16 cellular contexts compared by ENCODE assay signal in genomic region chr2:121565389-121566250, GRCh38. TPM values are rescaled to one million over a fixed set of nuclear protein-coding genes. Genes with fewer than 3 reads are reported as not detected.
A peak's percentile ranks its signal among the peaks of the same experiment; 100 is the strongest.
DNase-seq lines count a peak whose midpoint lies in the region; ATAC-seq, FAIRE-seq and TF ChIP-seq lines count a peak whose summit lies in the region.
"Had no signal": no experiment of that assay in that cellular context is flagged by ENCODE, and none has a peak within 500 bp of the region (broad histone marks: within the 10 kb centered on the region; RNA-seq: fewer than 3 reads in every experiment).

No MANE protein-coding gene starts in this region.

- TF ChIP-seq CTCF in WERI-Rb-1 (IDR thresholded peaks at IDR 0.05; ENCODE audit: low read depth, low read length) (no peak), HepG2 (CRISPR knock-in tag; IDR thresholded peaks at IDR 0.05) (no peak), type B pancreatic cell (conservative IDR thresholded peaks at IDR 0.05) (no peak)

- TF ChIP-seq EP300 in HepG2 (IDR thresholded peaks at IDR 0.05; ENCODE audit: low read depth in 2 of 2, low read length in 2 of 2) (no peak), HepG2 (CRISPR knock-in tag; IDR thresholded peaks at IDR 0.05; ENCODE audit: borderline replicate concordance) (no peak)

- no peak overlapping the region for H2AFZ ChIP-seq in HepG2 (ENCODE audit: low read length)

- H3K36me3 ChIP-seq in WERI-Rb-1 (no peaks in the 10 kb centered on the region), HepG2 (replicated peaks in 1 of 2; ENCODE audit: control insufficient read depth in 1 of 2, insufficient read depth in 2 of 2, low read length in 2 of 2) (peaks cover 0 to 5% of the 10 kb centered on the region in 2 experiments; a peak in 3 of 5 replicates), small intestine (ENCODE audit: control insufficient read depth in 2 of 2, insufficient read depth in 2 of 2, low read length in 2 of 2) (no peaks in the 10 kb centered on the region)
- H3K36me3 ChIP-seq: breast epithelium had no signal

- H4K20me1 ChIP-seq in HepG2 (ENCODE audit: insufficient read depth, low read length): peaks cover 13% of the 10 kb centered on the region

- DNase-seq in Right ventricle myocardium inferior (ENCODE audit: missing footprints) (no peak), cardiac septum (ENCODE audit: low spot score) (no peak), WERI-Rb-1 (peak; percentile 53), HepG2 (ENCODE audit: low spot score) (no peak), type B pancreatic cell (ENCODE audit: extremely low spot score, unreplicated experiment) (no peak), small intestine (no peak)
- DNase-seq in activated T-helper 1 cell treated with anti-CD3 and anti-CD28 coated beads, Interleukin-12 subunit alpha, Interleukin-12 subunit beta, Interleukin-2, Interleukin-4 antibody, amounts not matched to agents 30 ng/mL and 10 ng/mL and 1 ng/mL, durations not matched to agents 14 hours and 24 hours and 36 hours (ENCODE audit: low spot score): no peak
- DNase-seq: activated CD4-positive, alpha-beta T cell treated with anti-CD3 and anti-CD28 coated beads for 1 hour; activated T-cell treated with anti-CD3 and anti-CD28 coated beads, Interleukin-2, amount 50 U/mL, for 4 hours; erythroblast; KG1; spleen had no signal

- peak overlapping the region; percentile 50 for H3K4me3 Mint-ChIP-seq in type B pancreatic cell
- H3K4me3 Mint-ChIP-seq in activated T-helper 1 cell treated with anti-CD3 and anti-CD28 coated beads, Interleukin-12 subunit alpha, Interleukin-12 subunit beta, Interleukin-2, Interleukin-4 antibody, amounts not matched to agents 30 ng/mL and 10 ng/mL and 1 ng/mL, durations not matched to agents 14 hours and 24 hours and 36 hours: no peak overlapping the region
- H3K4me3 Mint-ChIP-seq: activated T-cell treated with anti-CD3 and anti-CD28 coated beads, Interleukin-2, amount 50 U/mL, for 4 hours had no signal

- TF ChIP-seq RAD21 in HepG2 (CRISPR knock-in tag; IDR thresholded peaks at IDR 0.05): no peak

- H3K4me3 ChIP-seq in WERI-Rb-1 (ENCODE audit: low read depth, low read length) (no peak overlapping the region; the same call in 1 of the 2 replicates), HepG2 (replicated peaks in 1 of 3; ENCODE audit: insufficient read depth in 1 of 3, low read depth in 2 of 3, low read length in 3 of 3) (no peak overlapping the region), small intestine (ENCODE audit: low read depth in 1 of 2, low read length in 2 of 2) (no peak overlapping the region)
- H3K4me3 ChIP-seq: breast epithelium, GM12878, spleen had no signal

- no peak for FAIRE-seq in HepG2 (lab: Jason Lieb, UNC)
- no peak for FAIRE-seq in small intestine (lab: Jason Lieb, UNC)
- FAIRE-seq: GM12878 had no signal

- peaks cover 49% of the 10 kb centered on the region for H3K79me2 ChIP-seq in HepG2 (ENCODE audit: insufficient read depth, low read length)

- H3K36me3 Mint-ChIP-seq in type B pancreatic cell: peaks cover 7% of the 10 kb centered on the region
- H3K36me3 Mint-ChIP-seq in activated T-helper 1 cell treated with anti-CD3 and anti-CD28 coated beads, Interleukin-12 subunit alpha, Interleukin-12 subunit beta, Interleukin-2, Interleukin-4 antibody, amounts not matched to agents 30 ng/mL and 10 ng/mL and 1 ng/mL, durations not matched to agents 14 hours and 24 hours and 36 hours (ENCODE audit: low read depth): peaks cover 1% of the 10 kb centered on the region

- CTCF ChIA-PET in HepG2 (lab: Yijun Ruan, JAX; ENCODE audit: low intra/inter-chr PET ratio, low total read pairs): no interaction called here

- H3K27me3 ChIP-seq in WERI-Rb-1 (ENCODE audit: insufficient read depth, low read depth, severe bottlenecking): no peaks in the 10 kb centered on the region
- H3K27me3 ChIP-seq in HepG2 (ENCODE audit: control insufficient read depth in 1 of 2, insufficient read depth in 2 of 2, low read length in 2 of 2): no peaks in the 10 kb centered on the region
- no peaks in the 10 kb centered on the region for H3K27me3 ChIP-seq in small intestine (ENCODE audit: control insufficient read depth in 2 of 2, insufficient read depth in 2 of 2, low read length in 2 of 2)
- H3K27me3 ChIP-seq: breast epithelium, spleen had no signal

- peak overlapping the region; percentile 17; the same call in 1 of the 2 replicates for H3K27ac ChIP-seq in WERI-Rb-1
- no peak overlapping the region for H3K27ac ChIP-seq in HepG2 (ENCODE audit: extremely low read length, insufficient read depth, low read length)
- no peak overlapping the region for H3K27ac ChIP-seq in small intestine (ENCODE audit: low read depth in 1 of 2, low read length in 1 of 2)

- H3K9me3 Mint-ChIP-seq in type B pancreatic cell: no peaks in the 10 kb centered on the region
- no peaks in the 10 kb centered on the region for H3K9me3 Mint-ChIP-seq in activated T-helper 1 cell treated with anti-CD3 and anti-CD28 coated beads, Interleukin-12 subunit alpha, Interleukin-12 subunit beta, Interleukin-2, Interleukin-4 antibody, amounts not matched to agents 30 ng/mL and 10 ng/mL and 1 ng/mL, durations not matched to agents 14 hours and 24 hours and 36 hours

- BruUV-seq in HepG2 (replicated peaks; lab: Mats Ljungman, UMichigan): no TSS peak

- in situ Hi-C loops in HepG2 (cut with HindIII; ENCODE audit: extremely low pct_ligation_motif_present, low pct_unique_long_range_greater_than_20kb): no loop called here

- H3K27me3 Mint-ChIP-seq in type B pancreatic cell: no peaks in the 10 kb centered on the region
- no peaks in the 10 kb centered on the region for H3K27me3 Mint-ChIP-seq in activated T-helper 1 cell treated with anti-CD3 and anti-CD28 coated beads, Interleukin-12 subunit alpha, Interleukin-12 subunit beta, Interleukin-2, Interleukin-4 antibody, amounts not matched to agents 30 ng/mL and 10 ng/mL and 1 ng/mL, durations not matched to agents 14 hours and 24 hours and 36 hours (ENCODE audit: insufficient read depth)

- POLR2A ChIA-PET in HepG2 (lab: Yijun Ruan, JAX): interaction anchor here (4.3 kb wide), 1 partner anchor 35 kb away, joined by 18 read pairs; the partner anchor contains the start of gene RNU4ATAC

- 97% methylated on average over 5 of the region's 5 CpGs for WGBS in HepG2 (ENCODE audit: low lambda C conversion rate)
- 81 to 85% (median 84%) methylated on average over 5 of the region's 5 CpGs for WGBS in small intestine, 3 donors

- no peak overlapping the region for H3K9ac ChIP-seq in HepG2 (ENCODE audit: insufficient read depth, low read depth, low read length)

- intact Hi-C loops in Right ventricle myocardium inferior (cut with DNase I) (no loop called here), cardiac septum (cut with DNase I) (no loop called here), HepG2 (cut with micrococcal nuclease; ENCODE audit: unreplicated experiment) (loop anchor here (5.0 kb wide), 1 partner anchor 33 kb away; the partner anchor contains the start of gene RNU4ATAC)
- intact Hi-C loops in activated T-helper 1 cell treated with anti-CD3 and anti-CD28 coated beads, Interleukin-12 subunit alpha, Interleukin-12 subunit beta, Interleukin-2, Interleukin-4 antibody, amounts not matched to agents 30 ng/mL and 10 ng/mL and 1 ng/mL, durations not matched to agents 14 hours and 24 hours and 36 hours (cut with micrococcal nuclease): no loop called here

- H3K27ac Mint-ChIP-seq in type B pancreatic cell: peak overlapping the region; percentile 55
- H3K27ac Mint-ChIP-seq in activated T-helper 1 cell treated with anti-CD3 and anti-CD28 coated beads, Interleukin-12 subunit alpha, Interleukin-12 subunit beta, Interleukin-2, Interleukin-4 antibody, amounts not matched to agents 30 ng/mL and 10 ng/mL and 1 ng/mL, durations not matched to agents 14 hours and 24 hours and 36 hours: no peak overlapping the region

- ATAC-seq in Right ventricle myocardium inferior (peak; percentile 84), HepG2 (no peak), HG02623 (IDR thresholded peaks at IDR 0.05; ENCODE audit: unreplicated experiment) (no peak)
- ATAC-seq: GM12878 had no signal

- H3K4me1 Mint-ChIP-seq in type B pancreatic cell (ENCODE audit: unreplicated experiment): peaks cover 70% of the 10 kb centered on the region
- H3K4me1 Mint-ChIP-seq in activated T-helper 1 cell treated with anti-CD3 and anti-CD28 coated beads, Interleukin-12 subunit alpha, Interleukin-12 subunit beta, Interleukin-2, Interleukin-4 antibody, amounts not matched to agents 30 ng/mL and 10 ng/mL and 1 ng/mL, durations not matched to agents 14 hours and 24 hours and 36 hours (ENCODE audit: low read depth): peaks cover 21% of the 10 kb centered on the region

- H3K9me3 ChIP-seq in WERI-Rb-1 (ENCODE audit: severe bottlenecking) (no peaks in the 10 kb centered on the region), HepG2 (ENCODE audit: low read length) (no peaks in the 10 kb centered on the region), small intestine (ENCODE audit: control insufficient read depth, low read depth) (no peaks in the 10 kb centered on the region)
- H3K9me3 ChIP-seq: breast epithelium had no signal

- H3K4me2 ChIP-seq in HepG2 (ENCODE audit: low read depth, low read length): no peak overlapping the region

- TF ChIP-seq POLR2A in HepG2 (IDR thresholded peaks at IDR 0.05; ENCODE audit: insufficient read depth in 1 of 2, low read depth in 2 of 2, low read length in 2 of 2): no peak

- H3K4me1 ChIP-seq in HepG2 (ENCODE audit: insufficient read depth, low read length) (peaks cover 71% of the 10 kb centered on the region), small intestine (ENCODE audit: control insufficient read depth in 2 of 2, insufficient read depth in 1 of 2, low read depth in 1 of 2, low read length in 1 of 2) (no peaks in the 10 kb centered on the region)

RNA-seq across cellular contexts. Expression of gene RNU4ATAC, which starts 34.9 kb away (rescaled TPM):
- total RNA-seq in Right ventricle myocardium inferior (10.4 TPM), cardiac septum (not detected), HepG2 (2016; rRNA removed; fragmentation: Illumina TruSeq; extraction: Trizol) (71.4 TPM in 1 of 2 replicates, not detected in the other), type B pancreatic cell (ENCODE audit: low replicate concordance) (not detected in 2 replicates)
- 442 and 693 TPM in 2 replicates for total RNA-seq in HepG2 (2016; cell fraction: cytosol; rRNA removed; fragmentation: Illumina TruSeq; extraction: Trizol; ENCODE audit: low read depth)
- total RNA-seq in HepG2 (2016; cell fraction: insoluble cytoplasmic fraction; rRNA removed; fragmentation: Illumina TruSeq; extraction: Trizol): 77.2 and 91.6 TPM in 2 replicates
- total RNA-seq in HepG2 (2016; cell fraction: membrane; rRNA removed; fragmentation: Illumina TruSeq; extraction: Trizol): 112 TPM in 1 of 2 replicates, not detected in the other
- total RNA-seq in HepG2 (2016; cell fraction: nucleus; rRNA removed; fragmentation: Illumina TruSeq; extraction: Trizol): 335 and 346 TPM in 2 replicates
- polyA plus RNA-seq in HepG2 (2011; rRNA removed) (not detected in 2 replicates), small intestine (not detected)
- not detected in 2 replicates for polyA plus RNA-seq in HepG2 (2011; cell fraction: cytosol; rRNA removed)
- not detected in 2 replicates for polyA plus RNA-seq in HepG2 (2011; cell fraction: nucleus; rRNA removed)
- not detected in 2 replicates for polyA plus RNA-seq in HepG2 (2012)
- polyA plus RNA-seq in HepG2 (2016; cell fraction: cytosol; fragmentation: Illumina TruSeq; extraction: Trizol; ENCODE audit: low read depth): not detected in 2 replicates
- not detected in 2 replicates for polyA plus RNA-seq in HepG2 (2016; cell fraction: insoluble cytoplasmic fraction; fragmentation: Illumina TruSeq; extraction: Trizol; ENCODE audit: low read depth)
- not detected in 2 replicates for polyA plus RNA-seq in HepG2 (2016; cell fraction: membrane; fragmentation: Illumina TruSeq; extraction: Trizol; ENCODE audit: low read depth)
- not detected in 2 replicates for polyA plus RNA-seq in HepG2 (2016; cell fraction: nucleus; fragmentation: Illumina TruSeq; extraction: Trizol; ENCODE audit: insufficient read depth, low read depth)
- polyA minus RNA-seq in HepG2 (2011; rRNA and poly(A)+ RNA removed; ENCODE audit: low replicate concordance): under 0.01 TPM in 2 replicates
- polyA minus RNA-seq in HepG2 (2011; cell fraction: cytosol; rRNA and poly(A)+ RNA removed): 3,899 and 4,055 TPM in 2 replicates
- polyA minus RNA-seq in HepG2 (2011; cell fraction: nucleus; rRNA and poly(A)+ RNA removed): under 0.01 TPM in 2 replicates
- not detected in 2 replicates for total RNA-seq in activated T-helper 1 cell treated with anti-CD3 and anti-CD28 coated beads, Interleukin-12 subunit alpha, Interleukin-12 subunit beta, Interleukin-2, Interleukin-4 antibody, amounts not matched to agents 30 ng/mL and 10 ng/mL and 1 ng/mL, durations not matched to agents 14 hours and 24 hours and 36 hours
- total RNA-seq: activated T-cell treated with anti-CD3 and anti-CD28 coated beads, Interleukin-2, amount 50 U/mL, for 4 hours; breast epithelium; GM12878 had no signal
- polyA plus RNA-seq: AG04450, spleen had no signal
